ENCODE assay signal across 20 cellular contexts in the genomic region with DNA sequence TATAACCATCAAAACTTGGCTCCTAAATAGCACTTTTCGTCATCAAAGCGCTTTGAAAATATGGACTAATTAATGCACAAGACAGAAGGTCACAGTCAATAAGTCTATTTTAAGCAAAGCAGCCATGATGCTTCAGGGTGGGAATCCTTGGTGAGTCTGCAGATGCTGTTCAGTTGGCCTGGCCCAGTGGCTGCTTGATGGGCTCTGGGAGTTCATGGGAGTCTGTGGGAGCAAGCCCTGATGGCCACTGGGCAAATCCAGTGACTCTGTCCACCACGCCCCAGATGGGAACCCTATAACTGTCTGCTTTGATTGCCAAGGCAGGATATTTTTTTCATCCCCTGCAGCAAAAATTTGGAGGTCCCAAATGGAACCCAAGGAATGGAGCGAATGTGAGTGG.
"Had no signal": no experiment of that assay in that cellular context is flagged by ENCODE, and none has a peak within 500 bp of the region (broad histone marks: within the 10 kb centered on the region; RNA-seq: fewer than 3 reads in every experiment).

No MANE protein-coding gene starts in this region.

- H3K27me3 ChIP-seq: colonic mucosa, gastrocnemius medialis, left lung had no signal

- H3K27ac ChIP-seq: colonic mucosa, esophagus squamous epithelium, gastrocnemius medialis, heart right ventricle, left lung, lower lobe of right lung had no signal

- H3K9me3 ChIP-seq: colonic mucosa, gastrocnemius medialis had no signal

- H3K27ac Mint-ChIP-seq: dendritic cell treated with granulocyte-macrophage colony-stimulating factor and Interleukin-4, amounts not matched to agents 40 ng/mL and 50 ng/mL, for 4 days; effector memory CD8-positive, alpha-beta T cell; mesothelial cell of epicardium had no signal

- H3K4me3 ChIP-seq: colonic mucosa, esophagus squamous epithelium, gastrocnemius medialis, heart right ventricle, left lung, lower lobe of right lung, mucosa of descending colon had no signal

- H3K36me3 ChIP-seq: colonic mucosa, esophagus squamous epithelium, gastrocnemius medialis, heart right ventricle, left lung, lower lobe of right lung had no signal

- H3K4me1 ChIP-seq: colonic mucosa, esophagus squamous epithelium, gastrocnemius medialis, heart right ventricle, left lung, lower lobe of right lung had no signal

- DNase-seq: colonic mucosa; cortex of kidney; effector CD8-positive, alpha-beta T cell; effector memory CD8-positive, alpha-beta T cell; esophagus squamous epithelium; foreskin fibroblast; foreskin melanocyte; gastrocnemius medialis; glutamatergic neuron; head of caudate nucleus; heart right ventricle; hippocampal formation; left cardiac atrium; left lung; left ventricle myocardium superior; lower lobe of right lung; mesenchymal stem cell; mucosa of descending colon had no signal

- H3K4me3 Mint-ChIP-seq: dendritic cell treated with granulocyte-macrophage colony-stimulating factor and Interleukin-4, amounts not matched to agents 40 ng/mL and 50 ng/mL, for 4 days; effector memory CD8-positive, alpha-beta T cell; mesothelial cell of epicardium had no signal
